Comparison of ENCODE assay signal across 24 cellular contexts in genomic region chr14:100109594-100109955, GRCh38. TPM values are rescaled to one million over a fixed set of nuclear protein-coding genes. Genes with fewer than 3 reads are reported as not detected.
A peak's percentile ranks its signal among the peaks of the same experiment; 100 is the strongest.
DNase-seq lines count a peak whose midpoint lies in the region; ATAC-seq and TF ChIP-seq lines count a peak whose summit lies in the region.
"Had no signal": no experiment of that assay in that cellular context is flagged by ENCODE, and none has a peak within 500 bp of the region (broad histone marks: within the 10 kb centered on the region; RNA-seq: fewer than 3 reads in every experiment).

No MANE protein-coding gene starts in this region.

- no peaks in the 10 kb centered on the region for H3K36me3 ChIP-seq in mesendoderm (ENCODE audit: control insufficient read depth, insufficient read depth, low read length)
- H3K36me3 ChIP-seq in thyroid gland = no peaks in the 10 kb centered on the region
- H3K36me3 ChIP-seq: breast epithelium, suprapubic skin had no signal

- H3K4me3 ChIP-seq in mesendoderm (ENCODE audit: low read length) = no peak overlapping the region
- no peak overlapping the region for H3K4me3 ChIP-seq in thyroid gland (replicated peaks in 1 of 3)
- H3K4me3 ChIP-seq: breast epithelium, heart right ventricle, lung, psoas muscle, suprapubic skin had no signal

- no peak overlapping the region for H2BK5ac ChIP-seq in mesendoderm (ENCODE audit: low read length)

- intact Hi-C loops in thyroid gland (cut with DNase I) = loop anchor here (2.0 kb wide), 1 partner anchor 125 kb away; no protein-coding TSS in a partner anchor

- H4K5ac ChIP-seq in mesendoderm (ENCODE audit: low read length) = no peak overlapping the region

- no peaks in the 10 kb centered on the region for H3K4me1 ChIP-seq in mesendoderm (ENCODE audit: control insufficient read depth, low read depth, low read length)
- H3K4me1 ChIP-seq in thyroid gland = peaks cover 3 to 24% of the 10 kb centered on the region in 2 donors

- peak; percentile 17 for DNase-seq in activated naive CD4-positive, alpha-beta T cell treated with anti-CD3 and anti-CD28 coated beads, Interleukin-2, amount 10 ng/mL, durations not matched to agents 7 days and 5 days
- no peak for DNase-seq in activated naive CD4-positive, alpha-beta T cell treated with anti-CD3 and anti-CD28 coated beads, Interleukin-2, amount 50 U/mL, for 16 hours
- no peak for DNase-seq in activated CD8-positive, alpha-beta T cell treated with anti-CD3 and anti-CD28 coated beads, Interleukin-2, amount 10 ng/mL, durations not matched to agents 7 days and 5 days
- DNase-seq in memory B cell (ENCODE audit: low spot score in 2 of 2) (no peak), hepatic stellate cell (ENCODE audit: low spot score) (no peak), mesendoderm (no peak), thyroid gland (no peak)
- DNase-seq in stimulated activated naive B cell treated with anti-CD40 and anti-IgM and Interleukin-4, amounts not matched to agents 10 μg/mL and 1 μg/mL and 100 μg/mL, for 72 hours = no peak
- DNase-seq: activated CD4-positive, CD25-positive, alpha-beta regulatory T cell; heart right ventricle; NCI-H1436; NCI-H2171; NCI-H748 treated with DMSO at 0.1 percent for 48 hours; psoas muscle; SIG-M5; small intestine; stimulated activated CD4-positive, alpha-beta T cell treated with anti-CD3 and anti-CD28 coated beads, Interleukin-4, amount 100 ng/mL, for 1 hour; T-helper 9 cell had no signal

- no peak overlapping the region for H3K23ac ChIP-seq in mesendoderm (ENCODE audit: low read length)

- no peak overlapping the region for H2BK15ac ChIP-seq in mesendoderm (replicated peaks; ENCODE audit: low read depth)

- POLR2A ChIA-PET in activated CD8-positive, alpha-beta T cell treated with anti-CD3 and anti-CD28 coated beads, Interleukin-2, amount 10 ng/mL, durations not matched to agents 7 days and 5 days (lab: Charles Lee) = interaction anchor here (1.1 kb wide), 1 partner anchor 45 kb away, joined by 3 read pairs; the partner anchor contains the start of gene EVL

- no peak overlapping the region for H3K4me2 ChIP-seq in mesendoderm (ENCODE audit: low read length)

- TF ChIP-seq POLR2A in thyroid gland (IDR thresholded peaks at IDR 0.05) = no peak

- H3K4me3 Mint-ChIP-seq in activated naive CD4-positive, alpha-beta T cell treated with anti-CD3 and anti-CD28 coated beads, Interleukin-2, amount 10 ng/mL, durations not matched to agents 7 days and 5 days = peak overlapping the region; percentile 28
- H3K4me3 Mint-ChIP-seq in activated CD8-positive, alpha-beta T cell treated with anti-CD3 and anti-CD28 coated beads, Interleukin-2, amount 10 ng/mL, durations not matched to agents 7 days and 5 days = no peak overlapping the region
- no peak overlapping the region for H3K4me3 Mint-ChIP-seq in memory B cell
- H3K4me3 Mint-ChIP-seq in stimulated activated naive B cell treated with anti-CD40 and anti-IgM and Interleukin-4, amounts not matched to agents 10 μg/mL and 1 μg/mL and 100 μg/mL, for 72 hours = no peak overlapping the region
- H3K4me3 Mint-ChIP-seq: CD14-positive monocyte had no signal

- no peak overlapping the region for H3K18ac ChIP-seq in mesendoderm (ENCODE audit: low read length)

- H3K27ac Mint-ChIP-seq in activated naive CD4-positive, alpha-beta T cell treated with anti-CD3 and anti-CD28 coated beads, Interleukin-2, amount 10 ng/mL, durations not matched to agents 7 days and 5 days = peak overlapping the region; percentile 70
- H3K27ac Mint-ChIP-seq in activated CD8-positive, alpha-beta T cell treated with anti-CD3 and anti-CD28 coated beads, Interleukin-2, amount 10 ng/mL, durations not matched to agents 7 days and 5 days = peak overlapping the region; percentile 86
- H3K27ac Mint-ChIP-seq in memory B cell = peak overlapping the region; percentile 74
- H3K27ac Mint-ChIP-seq in stimulated activated naive B cell treated with anti-CD40 and anti-IgM and Interleukin-4, amounts not matched to agents 10 μg/mL and 1 μg/mL and 100 μg/mL, for 72 hours = peak overlapping the region; percentile 91

- H3K79me1 ChIP-seq in mesendoderm (ENCODE audit: low read length) = no peaks in the 10 kb centered on the region

- H3K9ac ChIP-seq in mesendoderm (ENCODE audit: low read length) = no peak overlapping the region

- no peak overlapping the region for H2BK120ac ChIP-seq in mesendoderm (ENCODE audit: low read depth, low read length)

- no peaks in the 10 kb centered on the region for H3K27me3 Mint-ChIP-seq in activated naive CD4-positive, alpha-beta T cell treated with anti-CD3 and anti-CD28 coated beads, Interleukin-2, amount 10 ng/mL, durations not matched to agents 7 days and 5 days
- no peaks in the 10 kb centered on the region for H3K27me3 Mint-ChIP-seq in activated CD8-positive, alpha-beta T cell treated with anti-CD3 and anti-CD28 coated beads, Interleukin-2, amount 10 ng/mL, durations not matched to agents 7 days and 5 days (ENCODE audit: low read depth)
- H3K27me3 Mint-ChIP-seq in memory B cell = no peaks in the 10 kb centered on the region
- H3K27me3 Mint-ChIP-seq in stimulated activated naive B cell treated with anti-CD40 and anti-IgM and Interleukin-4, amounts not matched to agents 10 μg/mL and 1 μg/mL and 100 μg/mL, for 72 hours = no peaks in the 10 kb centered on the region

- H3K36me3 Mint-ChIP-seq in activated naive CD4-positive, alpha-beta T cell treated with anti-CD3 and anti-CD28 coated beads, Interleukin-2, amount 10 ng/mL, durations not matched to agents 7 days and 5 days = peaks cover 82% of the 10 kb centered on the region
- peaks cover 85% of the 10 kb centered on the region for H3K36me3 Mint-ChIP-seq in activated CD8-positive, alpha-beta T cell treated with anti-CD3 and anti-CD28 coated beads, Interleukin-2, amount 10 ng/mL, durations not matched to agents 7 days and 5 days (ENCODE audit: low read depth)
- peaks cover 26% of the 10 kb centered on the region for H3K36me3 Mint-ChIP-seq in memory B cell
- peaks cover 60 to 68% of the 10 kb centered on the region in 2 donors for H3K36me3 Mint-ChIP-seq in stimulated activated naive B cell treated with anti-CD40 and anti-IgM and Interleukin-4, amounts not matched to agents 10 μg/mL and 1 μg/mL and 100 μg/mL, for 72 hours

- H3K4me1 Mint-ChIP-seq in activated naive CD4-positive, alpha-beta T cell treated with anti-CD3 and anti-CD28 coated beads, Interleukin-2, amount 10 ng/mL, durations not matched to agents 7 days and 5 days = peaks cover 65% of the 10 kb centered on the region
- peaks cover 74% of the 10 kb centered on the region for H3K4me1 Mint-ChIP-seq in activated CD8-positive, alpha-beta T cell treated with anti-CD3 and anti-CD28 coated beads, Interleukin-2, amount 10 ng/mL, durations not matched to agents 7 days and 5 days (ENCODE audit: low read depth)
- H3K4me1 Mint-ChIP-seq in memory B cell = peaks cover 40% of the 10 kb centered on the region
- peaks cover 52 to 69% of the 10 kb centered on the region in 2 donors for H3K4me1 Mint-ChIP-seq in stimulated activated naive B cell treated with anti-CD40 and anti-IgM and Interleukin-4, amounts not matched to agents 10 μg/mL and 1 μg/mL and 100 μg/mL, for 72 hours

- CTCF ChIA-PET in activated naive CD4-positive, alpha-beta T cell treated with anti-CD3 and anti-CD28 coated beads, Interleukin-2, amount 10 ng/mL, durations not matched to agents 7 days and 5 days (lab: Charles Lee) = interaction anchor here (2.3 to 14.4 kb wide), 4 partner anchors 12 to 127 kb away, joined by 9 to 488 read pairs (median 22); partner anchors contain the start of gene EVL
- CTCF ChIA-PET in activated CD8-positive, alpha-beta T cell treated with anti-CD3 and anti-CD28 coated beads, Interleukin-2, amount 10 ng/mL, durations not matched to agents 7 days and 5 days (lab: Charles Lee) = interaction anchor here (3.2 to 13.2 kb wide), 5 partner anchors 27 to 126 kb away, joined by 24 to 321 read pairs (median 53); partner anchors contain the start of gene EVL

- ATAC-seq in activated CD8-positive, alpha-beta T cell treated with anti-CD3 and anti-CD28 coated beads, Interleukin-2, amount 10 ng/mL, durations not matched to agents 7 days and 5 days = no peak
- no peak for ATAC-seq in memory B cell (ENCODE audit: low read depth)
- ATAC-seq in stimulated activated naive B cell treated with anti-CD40 and anti-IgM and Interleukin-4, amounts not matched to agents 10 μg/mL and 1 μg/mL and 100 μg/mL, for 72 hours (replicated peaks) = no peak
- ATAC-seq: HepG2 had no signal

- no peak overlapping the region for H2AK5ac ChIP-seq in mesendoderm (ENCODE audit: low read length)

- no CpG with 5 or more reads among the region's 9 CpGs for WGBS in mesendoderm (ENCODE audit: extremely low coverage, insufficient coverage, low lambda C conversion rate)
- WGBS in thyroid gland, 2 donors = 95 to 98% methylated on average over 9 of the region's 9 CpGs

- H4K8ac ChIP-seq in mesendoderm (ENCODE audit: low read depth, low read length) = no peak overlapping the region

- TF ChIP-seq CTCF in thyroid gland (IDR thresholded peaks at IDR 0.05) = no peak

- H3K4ac ChIP-seq in mesendoderm (ENCODE audit: low read depth, low read length) = no peak overlapping the region

- H3K56ac ChIP-seq in mesendoderm (ENCODE audit: low read length) = no peak overlapping the region

- no peaks in the 10 kb centered on the region for H3K9me3 Mint-ChIP-seq in activated naive CD4-positive, alpha-beta T cell treated with anti-CD3 and anti-CD28 coated beads, Interleukin-2, amount 10 ng/mL, durations not matched to agents 7 days and 5 days
- no peaks in the 10 kb centered on the region for H3K9me3 Mint-ChIP-seq in activated CD8-positive, alpha-beta T cell treated with anti-CD3 and anti-CD28 coated beads, Interleukin-2, amount 10 ng/mL, durations not matched to agents 7 days and 5 days (ENCODE audit: insufficient read depth)
- H3K9me3 Mint-ChIP-seq in memory B cell = no peaks in the 10 kb centered on the region
- no peaks in the 10 kb centered on the region for H3K9me3 Mint-ChIP-seq in stimulated activated naive B cell treated with anti-CD40 and anti-IgM and Interleukin-4, amounts not matched to agents 10 μg/mL and 1 μg/mL and 100 μg/mL, for 72 hours
- H3K9me3 Mint-ChIP-seq: CD14-positive monocyte had no signal

- H3K27me3 ChIP-seq in mesendoderm (ENCODE audit: insufficient read depth, low read length, poor library complexity) = no peaks in the 10 kb centered on the region
- H3K27me3 ChIP-seq in thyroid gland = no peaks in the 10 kb centered on the region
- H3K27me3 ChIP-seq: breast epithelium, heart right ventricle, suprapubic skin had no signal

- no peaks in the 10 kb centered on the region for H3K79me2 ChIP-seq in mesendoderm (ENCODE audit: control insufficient read depth, insufficient read depth, low read length)

- no peak overlapping the region for H3K27ac ChIP-seq in mesendoderm (ENCODE audit: low read depth, low read length)
- no peak overlapping the region for H3K27ac ChIP-seq in thyroid gland
- H3K27ac ChIP-seq: breast epithelium, psoas muscle, suprapubic skin had no signal

- no peaks in the 10 kb centered on the region for H3K9me3 ChIP-seq in thyroid gland
- H3K9me3 ChIP-seq: breast epithelium, heart right ventricle, psoas muscle, suprapubic skin had no signal

RNA-seq across cellular contexts. Expression of gene EVL, which starts 44.4 kb away (rescaled TPM):
- total RNA-seq in activated CD8-positive, alpha-beta T cell treated with anti-CD3 and anti-CD28 coated beads, Interleukin-2, amount 10 ng/mL, durations not matched to agents 7 days and 5 days = 100 to 1,000 TPM; 863 to 926 TPM
- 25.6 TPM for polyA plus RNA-seq in mesendoderm (2013, experiment 1 of 2)
- polyA plus RNA-seq in mesendoderm (2013, experiment 2 of 2) = 26.2 TPM
- 10 to 100 TPM; 24.2 to 40.1 (median 29.8) TPM for total RNA-seq in thyroid gland

RNA-seq across cellular contexts. Expression of gene DEGS2, which starts 49.9 kb away (rescaled TPM):
- total RNA-seq in activated CD8-positive, alpha-beta T cell treated with anti-CD3 and anti-CD28 coated beads, Interleukin-2, amount 10 ng/mL, durations not matched to agents 7 days and 5 days = under 1 TPM; 0.05 to 0.39 TPM
- polyA plus RNA-seq in mesendoderm (2013, experiment 1 of 2) = 0.03 TPM
- polyA plus RNA-seq in mesendoderm (2013, experiment 2 of 2) = 0.03 TPM
- 1 to 10 TPM in 3 of 4 donors, under 1 TPM in 1; 0.54 to 7.6 (median 3.6) TPM for total RNA-seq in thyroid gland
- polyA plus RNA-seq: AG04450 had no signal

Comparison
In these comparisons a context has a peak if more than half of its experiments do, and no peak if none do; other contexts are left out.
1. RNA of gene EVL, which starts 44.4 kb away (total RNA-seq): 863 to 926 TPM in activated CD8-positive, alpha-beta T cell treated with anti-CD3 and anti-CD28 coated beads, Interleukin-2, amount 10 ng/mL, durations not matched to agents 7 days and 5 days; 24.2 to 40.1 TPM in thyroid gland; every median in the first group is over 10 times any median in the second.
2. Peak in every context shown above with its lines, with median percentiles within 50 percentile points of each other: H3K27ac Mint-ChIP-seq.